8 cellular contexts compared by ENCODE assay signal in the genomic region with DNA sequence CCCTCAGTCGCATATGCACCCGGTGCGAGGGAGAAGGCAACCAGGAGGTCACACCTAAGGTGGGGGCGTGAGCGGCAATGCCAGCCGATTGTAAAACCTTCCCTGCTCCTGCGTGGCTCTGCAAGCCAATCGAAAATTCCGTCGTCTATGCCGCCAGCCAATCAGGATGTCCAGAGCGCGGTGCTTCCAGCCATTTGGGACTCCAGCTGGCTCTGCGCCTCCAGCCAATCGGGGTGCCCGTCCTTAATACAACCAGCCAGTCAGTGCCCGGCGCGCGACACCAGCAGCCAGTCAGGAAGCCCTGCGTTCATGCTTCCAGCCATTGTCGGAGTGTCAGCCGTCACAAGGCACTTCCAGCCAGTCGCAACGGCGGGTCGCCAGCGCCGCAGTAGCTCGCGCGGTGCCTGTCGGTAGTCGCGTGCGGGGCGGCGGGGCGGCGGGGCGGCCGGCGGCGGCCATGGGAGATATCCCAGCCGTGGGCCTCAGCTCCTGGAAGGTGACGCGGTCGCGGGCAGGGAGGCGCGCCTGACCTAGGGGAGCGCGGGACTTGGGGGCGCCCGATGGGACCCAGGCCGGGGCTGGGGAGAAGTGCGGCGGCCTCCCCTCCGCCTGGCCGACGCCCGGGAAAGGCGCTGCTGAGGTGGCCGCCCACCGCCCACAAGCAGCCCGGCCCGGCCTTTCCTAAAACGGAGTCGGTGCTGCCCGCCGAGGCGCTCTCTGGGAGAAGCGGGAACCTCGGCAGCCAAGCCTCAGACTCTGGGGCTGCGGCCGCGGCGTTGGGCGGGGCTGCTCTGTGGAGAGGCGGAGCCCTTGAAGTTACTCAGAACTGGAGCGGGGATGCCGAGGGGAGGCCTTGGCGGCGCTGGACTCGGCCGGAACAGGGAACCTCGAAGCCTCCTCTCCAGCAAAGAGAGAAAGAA. TPM values are rescaled to one million over a fixed set of nuclear protein-coding genes. Genes with fewer than 3 reads are reported as not detected.
DNase-seq lines count a peak whose midpoint lies in the region; ATAC-seq lines count a peak whose summit lies in the region.

A gene (plus strand): TSS at position 340 of the 920 bp plus-strand sequence. CDS start 118 bp downstream, at position 458.

- H3K9ac ChIP-seq in iPS-20b (ENCODE audit: low read depth, low read length): no peak within 1 kb of the TSS

- H3K27me3 ChIP-seq in MG63 (no peaks in the 10 kb centered on the region), iPS-20b (ENCODE audit: insufficient read depth, low read length) (peaks cover 34% of the 10 kb centered on the region)

- H3K4me1 ChIP-seq in iPS-20b (ENCODE audit: insufficient read depth, low read length): no peaks in the 10 kb centered on the region; the same call in 1 of the 2 replicates

- peak within 1 kb of the TSS; percentile 48 for H3K4me3 ChIP-seq in MG63
- H3K4me3 ChIP-seq in iPS-20b (ENCODE audit: low read length): peak within 1 kb of the TSS; percentile 51; the same call in 1 of the 2 replicates
- peak within 1 kb of the TSS; percentile 52 for H3K4me3 ChIP-seq in skeletal muscle cell (ENCODE audit: low read depth, low read length)

- ATAC-seq in GM18909 (IDR thresholded peaks at IDR 0.05; ENCODE audit: poor library complexity, unreplicated experiment) (peak; percentile 75), HG03460 (IDR thresholded peaks at IDR 0.05; ENCODE audit: unreplicated experiment) (no peak)

- peak; percentile 86 for DNase-seq in MG63
- peak; percentile 77 for DNase-seq in activated CD4-positive, CD25-positive, alpha-beta regulatory T cell treated with anti-CD3 and anti-CD28 coated beads, Interleukin-2, amount 50 U/mL, for 72 hours
- peak in 58 of 61 donors; percentile 9 to 96 (median 67) for DNase-seq in caudate nucleus (lab: John Stamatoyannopoulos, UW)
- peak; percentile 60 for DNase-seq in skeletal muscle cell (ENCODE audit: low read depth)
- no peak for DNase-seq in H4 (ENCODE audit: low spot score)

- H3K36me3 ChIP-seq in MG63 (no peaks in the 10 kb centered on the region), iPS-20b (ENCODE audit: insufficient read depth, low read depth, low read length) (no peaks in the 10 kb centered on the region)

- H3K27ac ChIP-seq in caudate nucleus (ENCODE audit: low read depth, low read length) (no peak within 1 kb of the TSS), iPS-20b (ENCODE audit: low read length) (no peak within 1 kb of the TSS)

- H3K9me3 ChIP-seq in MG63: no peaks in the 10 kb centered on the region
- 0 out of 2 replicates have a peak, but pooled peaks cover 6% of the 10 kb centered on the region for H3K9me3 ChIP-seq in iPS-20b (ENCODE audit: insufficient read depth, low read depth, low read length)

RNA-seq across cellular contexts. Expression of the gene that starts here (rescaled TPM):
- total RNA-seq in MG63 (2014; rRNA removed; shearing (Covaris generic); ENCODE audit: low replicate concordance): 0.37 and 1.2 TPM in 2 replicates
- total RNA-seq in H4 (2014; rRNA removed; shearing (Covaris generic)): not detected in 2 replicates
